In the genomic region with DNA sequence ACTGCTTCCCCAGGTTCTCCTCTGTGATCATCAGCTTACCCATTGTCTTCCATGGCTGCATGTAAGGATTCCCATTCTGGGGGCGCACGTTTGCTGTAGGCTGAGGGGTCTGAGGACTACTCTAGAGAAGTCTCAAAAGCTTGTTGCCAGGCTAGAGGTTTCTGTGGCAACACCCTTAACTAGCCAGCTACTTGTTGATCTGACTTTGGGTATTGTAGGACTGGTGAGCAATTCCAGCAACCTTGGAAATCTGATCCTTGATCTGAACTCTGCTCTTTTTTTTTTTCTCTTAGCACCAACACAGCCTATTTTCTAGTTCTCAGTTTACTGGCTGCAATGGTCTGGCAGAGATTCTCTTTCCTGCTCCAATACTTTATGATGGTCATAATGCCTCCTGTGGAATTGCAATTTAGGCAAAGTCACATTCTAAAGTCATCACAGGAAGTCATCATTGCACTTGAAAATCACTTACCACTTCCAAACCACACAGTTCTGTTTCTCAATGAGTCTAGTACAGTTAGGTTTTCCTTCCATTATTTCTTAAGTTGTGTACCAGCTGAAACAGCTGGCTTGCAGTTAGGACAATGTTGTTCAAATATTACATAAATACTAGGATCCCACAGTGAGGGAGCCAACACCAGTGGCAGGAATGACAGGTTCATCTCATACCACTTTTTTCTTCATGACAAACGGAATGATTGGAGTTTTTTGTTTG, we compare ENCODE assay signal across 20 cellular contexts.
DNase-seq lines count a peak whose midpoint lies in the region; ATAC-seq and TF ChIP-seq lines count a peak whose summit lies in the region.
"Had no signal": no experiment of that assay in that cellular context is flagged by ENCODE, and none has a peak within 500 bp of the region (broad histone marks: within the 10 kb centered on the region; RNA-seq: fewer than 3 reads in every experiment).

No MANE protein-coding gene starts in this region.

- no peak for ATAC-seq in natural killer cell treated with Interleukin-12 subunit alpha and Interleukin-12 subunit beta and Interleukin-15 and Interleukin-18, amount 100 ng/mL, for 72 hours
- no peak for ATAC-seq in natural killer cell
- ATAC-seq in mucosa of descending colon = peak; percentile 6
- ATAC-seq in gastrocnemius medialis = peak; percentile 71
- ATAC-seq in GM21515 (IDR thresholded peaks at IDR 0.05; ENCODE audit: unreplicated experiment) = no peak
- ATAC-seq in HG02571 (IDR thresholded peaks at IDR 0.05; ENCODE audit: unreplicated experiment) = no peak

- no peak for DNase-seq in natural killer cell treated with Interleukin-12 subunit alpha and Interleukin-12 subunit beta and Interleukin-15 and Interleukin-18, amount 100 ng/mL, for 72 hours (ENCODE audit: low spot score)
- no peak for DNase-seq in natural killer cell
- no peak for DNase-seq in PC-9
- DNase-seq in mucosa of descending colon = no peak
- peak; percentile 21 to 46 for DNase-seq in gastrocnemius medialis
- DNase-seq in HUDEP-2 (lab: John Stamatoyannopoulos, UW; ENCODE audit: unreplicated experiment in 76 of 76) = no peak
- DNase-seq: DMS79 treated with DMSO at 0.1 percent for 48 hours; HFFc6; Karpas-422; NCI-H1048; NCI-H146; NCI-H2029 treated with DMSO at 0.1 percent for 48 hours; NCI-H446 treated with DMSO at 0.1 percent for 48 hours; NK-92 treated with Interleukin-12 subunit alpha and Interleukin-12 subunit beta, amount 100 ng/mL, for 24 hours; Right ventricle myocardium superior had no signal

- TF ChIP-seq POLR2A in gastrocnemius medialis (IDR thresholded peaks at IDR 0.05) = no peak

- in situ Hi-C loops in gastrocnemius medialis (cut with MboI; ENCODE audit: low sequenced_read_pairs in 4 of 4) = no loop called here

- H3K27ac Mint-ChIP-seq in natural killer cell treated with Interleukin-12 subunit alpha and Interleukin-12 subunit beta and Interleukin-15 and Interleukin-18, amount 100 ng/mL, for 72 hours = no peak overlapping the region
- H3K27ac Mint-ChIP-seq in natural killer cell = no peak overlapping the region
- H3K27ac Mint-ChIP-seq: HFFc6 had no signal

- H3K9me3 ChIP-seq in PC-9 (ENCODE audit: insufficient read depth, low read depth) (peaks cover 8% of the 10 kb centered on the region; the same call in 1 of the 2 replicates), mucosa of descending colon (no peaks in the 10 kb centered on the region), gastrocnemius medialis (no peaks in the 10 kb centered on the region)
- H3K9me3 ChIP-seq: BLaER1 treated with 17β-estradiol and CSF1 and Interleukin-3, amounts not matched to agents 10 nM and 100 nM had no signal

- H3K4me1 Mint-ChIP-seq in natural killer cell treated with Interleukin-12 subunit alpha and Interleukin-12 subunit beta and Interleukin-15 and Interleukin-18, amount 100 ng/mL, for 72 hours (ENCODE audit: low read depth in 2 of 2) = peaks cover 4 to 10% of the 10 kb centered on the region in 2 donors
- no peaks in the 10 kb centered on the region for H3K4me1 Mint-ChIP-seq in natural killer cell

- no peaks in the 10 kb centered on the region; the same call in 1 of the 2 replicates for H3K9me2 ChIP-seq in PC-9 (ENCODE audit: insufficient read depth)

- H3K27ac ChIP-seq in PC-9 (no peak overlapping the region), gastrocnemius medialis (peak overlapping the region; percentile 58 to 88 (median 76))
- H3K27ac ChIP-seq: BLaER1 treated with 17β-estradiol and CSF1 and Interleukin-3, amounts not matched to agents 10 nM and 100 nM; HL-60 had no signal

- TF ChIP-seq CTCF in natural killer cell (IDR thresholded peaks at IDR 0.05) = no peak
- no peak for TF ChIP-seq CTCF in PC-9 (conservative IDR thresholded peaks at IDR 0.05)
- no peak for TF ChIP-seq CTCF in mucosa of descending colon (IDR thresholded peaks at IDR 0.05)
- peak in 1 of 5 experiments; percentile 34 for TF ChIP-seq CTCF in gastrocnemius medialis (IDR thresholded peaks at IDR 0.05 in 4 of 5, conservative IDR thresholded peaks at IDR 0.05 in 1 of 5)

- H3K27me3 ChIP-seq in PC-9 (ENCODE audit: insufficient read depth, low read depth) (no peaks in the 10 kb centered on the region), gastrocnemius medialis (no peaks in the 10 kb centered on the region)
- H3K27me3 ChIP-seq: BLaER1 treated with 17β-estradiol and CSF1 and Interleukin-3, amounts not matched to agents 10 nM and 100 nM had no signal

- peak overlapping the region; percentile 1 for H3K4me3 Mint-ChIP-seq in natural killer cell treated with Interleukin-12 subunit alpha and Interleukin-12 subunit beta and Interleukin-15 and Interleukin-18, amount 100 ng/mL, for 72 hours
- H3K4me3 Mint-ChIP-seq in natural killer cell = no peak overlapping the region
- H3K4me3 Mint-ChIP-seq: HFFc6, IgD-negative memory B cell had no signal

- H3K9me3 Mint-ChIP-seq in natural killer cell treated with Interleukin-12 subunit alpha and Interleukin-12 subunit beta and Interleukin-15 and Interleukin-18, amount 100 ng/mL, for 72 hours = no peaks in the 10 kb centered on the region
- H3K9me3 Mint-ChIP-seq in natural killer cell = no peaks in the 10 kb centered on the region
- H3K9me3 Mint-ChIP-seq: HFFc6, IgD-negative memory B cell had no signal

- no peaks in the 10 kb centered on the region for H3K36me3 Mint-ChIP-seq in natural killer cell treated with Interleukin-12 subunit alpha and Interleukin-12 subunit beta and Interleukin-15 and Interleukin-18, amount 100 ng/mL, for 72 hours
- no peaks in the 10 kb centered on the region for H3K36me3 Mint-ChIP-seq in natural killer cell

- POLR2A ChIA-PET in PC-9 (lab: Charles Lee; ENCODE audit: unreplicated experiment) = no interaction called here

- H3K4me2 ChIP-seq in PC-9 = 0 out of 2 replicates have a peak overlapping the region, but pooled peaks have one; percentile 2
- H3K4me2 ChIP-seq: BLaER1 treated with 17β-estradiol and CSF1 and Interleukin-3, amounts not matched to agents 10 nM and 100 nM had no signal

- CTCF ChIA-PET in PC-9 (lab: Charles Lee) = no interaction called here

- no peak overlapping the region for H2AFZ ChIP-seq in PC-9

- no peaks in the 10 kb centered on the region for H4K20me1 ChIP-seq in PC-9 (ENCODE audit: insufficient read depth)
- H4K20me1 ChIP-seq: BLaER1 treated with 17β-estradiol and CSF1 and Interleukin-3, amounts not matched to agents 10 nM and 100 nM had no signal

- H3K4me1 ChIP-seq in PC-9 (replicated peaks; ENCODE audit: insufficient read depth) (peaks cover 25% of the 10 kb centered on the region), mucosa of descending colon (ENCODE audit: low read depth) (no peaks in the 10 kb centered on the region), gastrocnemius medialis (peaks cover 41 to 53% of the 10 kb centered on the region in 2 donors)

- H3K36me3 ChIP-seq in PC-9 (ENCODE audit: low read depth) (0 out of 2 replicates have a peak, but pooled peaks cover 4% of the 10 kb centered on the region), mucosa of descending colon (ENCODE audit: low read depth) (no peaks in the 10 kb centered on the region), gastrocnemius medialis (peaks cover 0 to 20% of the 10 kb centered on the region in 2 donors)

- H3K27me3 Mint-ChIP-seq in natural killer cell treated with Interleukin-12 subunit alpha and Interleukin-12 subunit beta and Interleukin-15 and Interleukin-18, amount 100 ng/mL, for 72 hours = no peaks in the 10 kb centered on the region
- H3K27me3 Mint-ChIP-seq in natural killer cell (ENCODE audit: low read depth in 2 of 2) = no peaks in the 10 kb centered on the region
- H3K27me3 Mint-ChIP-seq: IgD-negative memory B cell had no signal

- no TSS peak for BruUV-seq in PC-9 (replicated peaks; lab: Mats Ljungman, UMichigan)

- no peaks in the 10 kb centered on the region for H3K79me2 ChIP-seq in PC-9 (ENCODE audit: low read depth)

- intact Hi-C loops in natural killer cell (cut with micrococcal nuclease) (no loop called here), PC-9 (cut with micrococcal nuclease; ENCODE audit: unreplicated experiment) (no loop called here), mucosa of descending colon (cut with DNase I, micrococcal nuclease) (no loop called here), gastrocnemius medialis (cut with DNase I; ENCODE audit: low total_unique reads) (loop anchor here (10.0 kb wide), 1 partner anchor 499 kb away; no protein-coding TSS in a partner anchor)

- H3K4me3 ChIP-seq in PC-9 = no peak overlapping the region
- H3K4me3 ChIP-seq in mucosa of descending colon = no peak overlapping the region
- no peak overlapping the region for H3K4me3 ChIP-seq in gastrocnemius medialis
- H3K4me3 ChIP-seq: BLaER1 treated with 17β-estradiol and CSF1 and Interleukin-3, amounts not matched to agents 10 nM and 100 nM had no signal

- H3F3A ChIP-seq in PC-9 (ENCODE audit: insufficient read depth, low read depth) = peaks cover 19% of the 10 kb centered on the region; the same call in 1 of the 2 replicates

Comparison
In these comparisons a context has a peak if more than half of its experiments do, and no peak if none do; other contexts are left out.
1. ATAC-seq: peak in mucosa of descending colon (single experiment) and gastrocnemius medialis (2 of 2); none in natural killer cell treated with Interleukin-12 subunit alpha and Interleukin-12 subunit beta and Interleukin-15 and Interleukin-18, amount 100 ng/mL, for 72 hours (0 of 2), natural killer cell (0 of 3), GM21515 (single experiment) and HG02571 (single experiment).
2. DNase-seq: peak in gastrocnemius medialis (2 of 2); none in natural killer cell treated with Interleukin-12 subunit alpha and Interleukin-12 subunit beta and Interleukin-15 and Interleukin-18, amount 100 ng/mL, for 72 hours (single experiment), natural killer cell (single experiment), PC-9 (0 of 2), mucosa of descending colon (0 of 3) and HUDEP-2 (0 of 76).